Comparison of ENCODE assay signal across 20 cellular contexts in the genomic region with DNA sequence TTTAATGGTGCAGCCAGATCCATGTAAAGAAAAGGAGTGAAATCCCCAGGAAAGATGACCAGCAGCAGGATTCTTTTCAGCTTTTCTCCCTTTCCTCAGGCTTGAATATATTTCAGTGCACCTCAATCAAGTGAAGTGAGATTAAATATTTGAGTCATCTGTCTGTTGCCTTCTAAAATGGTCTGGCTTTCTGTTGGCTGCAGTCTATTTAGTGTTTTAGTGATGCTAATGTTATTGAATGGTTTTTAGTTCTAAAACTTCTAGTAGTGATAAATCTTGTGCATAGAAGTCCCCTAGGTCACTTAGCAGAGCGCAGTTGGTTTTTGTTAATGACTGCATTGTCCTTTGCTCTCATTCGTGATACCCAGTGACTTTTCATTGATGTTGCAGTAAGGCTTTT. TPM values are rescaled to one million over a fixed set of nuclear protein-coding genes. Genes with fewer than 3 reads are reported as not detected.
DNase-seq lines count a peak whose midpoint lies in the region; ATAC-seq and TF ChIP-seq lines count a peak whose summit lies in the region.
"Had no signal": no experiment of that assay in that cellular context is flagged by ENCODE, and none has a peak within 500 bp of the region (broad histone marks: within the 10 kb centered on the region; RNA-seq: fewer than 3 reads in every experiment).

No MANE protein-coding gene starts in this region.

- ATAC-seq in GM23338 (no peak), HG02759 (IDR thresholded peaks at IDR 0.05; ENCODE audit: unreplicated experiment) (no peak)

- H2AFZ ChIP-seq in GM23338: no peak overlapping the region

- 64 to 69% methylated on average over 2 of the region's 2 CpGs for WGBS in ectodermal cell, 2 experiments

- H3K27me3 Mint-ChIP-seq in GM23338 (ENCODE audit: insufficient read depth, low read depth, poor library complexity): peaks cover 7% of the 10 kb centered on the region
- peaks cover 3% of the 10 kb centered on the region for H3K27me3 Mint-ChIP-seq in nephron (ENCODE audit: low read depth)

- peaks cover 100% of the 10 kb centered on the region for H3K79me2 ChIP-seq in GM23338 (replicated peaks; ENCODE audit: insufficient read depth)

- H3K36me3 ChIP-seq in GM23338 (ENCODE audit: insufficient read depth) (no peaks in the 10 kb centered on the region), HUES48 (ENCODE audit: control insufficient read depth, insufficient read depth, low read length) (no peaks in the 10 kb centered on the region), ectodermal cell (ENCODE audit: control insufficient read depth, insufficient read depth, low read length) (no peaks in the 10 kb centered on the region)

- H3K9me3 ChIP-seq in HUES48 (ENCODE audit: control insufficient read depth, insufficient read depth, low read length) (no peaks in the 10 kb centered on the region), ectodermal cell (ENCODE audit: control insufficient read depth, low read length) (no peaks in the 10 kb centered on the region)
- H3K9me3 ChIP-seq: Caco-2 had no signal

- H3K27ac Mint-ChIP-seq in GM23338 (no peak overlapping the region), nephron (peak overlapping the region; percentile 16 to 53 (median 27))
- H3K27ac Mint-ChIP-seq: CD4-positive, alpha-beta memory T cell; IgD-negative memory B cell had no signal

- peaks cover 45% of the 10 kb centered on the region for H3K4me1 ChIP-seq in GM23338 (ENCODE audit: insufficient read depth)
- peaks cover 47% of the 10 kb centered on the region for H3K4me1 ChIP-seq in HUES48 (ENCODE audit: control insufficient read depth, insufficient read depth, low read length)
- H3K4me1 ChIP-seq in ectodermal cell (ENCODE audit: control insufficient read depth, insufficient read depth, low read length): peaks cover 34% of the 10 kb centered on the region

- TF ChIP-seq CTCF in GM23338 (conservative IDR thresholded peaks at IDR 0.05; ENCODE audit: low read depth in 2 of 2) (no peak), nephron (IDR thresholded peaks at IDR 0.05; ENCODE audit: unreplicated experiment in 3 of 3) (no peak)

- H3F3A ChIP-seq in GM23338 (replicated peaks; ENCODE audit: low read depth): no peaks in the 10 kb centered on the region

- H3K4me3 ChIP-seq in GM23338 (no peak overlapping the region), HUES48 (ENCODE audit: low read depth, low read length) (no peak overlapping the region), ectodermal cell (ENCODE audit: insufficient read depth, low read depth, low read length) (no peak overlapping the region)

- H3K4me2 ChIP-seq in GM23338: peak overlapping the region; percentile 5; the same call in 1 of the 2 replicates
- H3K4me2 ChIP-seq: KMS-11 had no signal

- no peak overlapping the region for H3K27ac ChIP-seq in GM23338 (ENCODE audit: low read depth)
- H3K27ac ChIP-seq in HUES48 (ENCODE audit: low read depth, low read length): peak overlapping the region; percentile 28
- H3K27ac ChIP-seq in ectodermal cell (ENCODE audit: insufficient read depth, low read depth, low read length, poor library complexity, severe bottlenecking): peak overlapping the region; percentile 41
- H3K27ac ChIP-seq: KMS-11 had no signal

- H3K36me3 Mint-ChIP-seq in GM23338 (ENCODE audit: low read depth): no peaks in the 10 kb centered on the region; the same call in 2 of the 3 replicates
- H3K36me3 Mint-ChIP-seq in nephron (ENCODE audit: low read depth): peaks cover 3% of the 10 kb centered on the region
- H3K36me3 Mint-ChIP-seq: CD4-positive, alpha-beta memory T cell; IgD-negative memory B cell had no signal

- peaks cover 35% of the 10 kb centered on the region for H4K20me1 ChIP-seq in GM23338 (replicated peaks; ENCODE audit: insufficient read depth)

- no peak for DNase-seq in GM23338 (ENCODE audit: low spot score)
- DNase-seq in NCI-H748 treated with DMSO at 0.1 percent for 48 hours (lab: John Stamatoyannopoulos, UW): no peak
- no peak for DNase-seq in stimulated activated naive CD4-positive, alpha-beta T cell treated with Interleukin-2 at 50 U/mL for 16 hours (lab: John Stamatoyannopoulos, UW)
- DNase-seq in activated T-cell treated with anti-CD3 and anti-CD28 coated beads, Interleukin-2, amount 50 U/mL, for 48 hours: no peak
- DNase-seq: Caco-2; CD4-positive, alpha-beta memory T cell; GOT3; HCEC 1CT; MM.1S; NCI-H2029; NCI-H446; NCI-H524 treated with DMSO at 0.1 percent for 48 hours; RPMI8226; SHP77 had no signal

- H3K9me2 ChIP-seq in GM23338 (ENCODE audit: insufficient read depth): no peaks in the 10 kb centered on the region

- H3K9me3 Mint-ChIP-seq in GM23338: no peaks in the 10 kb centered on the region; the same call in 2 of the 3 replicates
- no peaks in the 10 kb centered on the region for H3K9me3 Mint-ChIP-seq in nephron
- H3K9me3 Mint-ChIP-seq: IgD-negative memory B cell had no signal

- H3K27me3 ChIP-seq in GM23338 (ENCODE audit: insufficient read depth): no peaks in the 10 kb centered on the region
- no peaks in the 10 kb centered on the region for H3K27me3 ChIP-seq in HUES48 (ENCODE audit: control insufficient read depth, insufficient read depth, low read length)
- no peaks in the 10 kb centered on the region for H3K27me3 ChIP-seq in ectodermal cell (ENCODE audit: control insufficient read depth, insufficient read depth, low read length, poor library complexity, severe bottlenecking)

- H3K9ac ChIP-seq in HUES48 (ENCODE audit: low read depth, low read length): no peak overlapping the region
- H3K9ac ChIP-seq: KMS-11 had no signal

- H3K4me3 Mint-ChIP-seq in GM23338: no peak overlapping the region
- no peak overlapping the region for H3K4me3 Mint-ChIP-seq in nephron
- H3K4me3 Mint-ChIP-seq: CD4-positive, alpha-beta memory T cell; IgD-negative memory B cell had no signal

- H3K4me1 Mint-ChIP-seq in GM23338: peaks cover 56% of the 10 kb centered on the region
- peaks cover 41% of the 10 kb centered on the region for H3K4me1 Mint-ChIP-seq in nephron

TF ChIP-seq in GM23338, 12 proteins besides CTCF, POLR2A, EP300 and RAD21 (continues in another document):
- TF ChIP-seq CREB1 (CRISPR knock-in tag; IDR thresholded peaks at IDR 0.05; ENCODE audit: low read depth) (no peak), NANOG (IDR thresholded peaks at IDR 0.05; ENCODE audit: borderline replicate concordance) (no peak), POLR2AphosphoS5 (IDR thresholded peaks at IDR 0.05; ENCODE audit: low read depth) (no peak)

RNA-seq across cellular contexts. Expression of gene ITSN1, which starts 53.5 kb away (rescaled TPM):
- 68.2 and 77.9 TPM in 2 replicates for total RNA-seq in GM23338 (2014; rRNA removed; shearing (Covaris generic))
- 83.4 and 95.7 TPM in 2 replicates for polyA plus RNA-seq in GM23338 (2016; fragmentation: Nextera tagmentation; extraction: Ambion mirVana)
- 116 TPM for polyA plus RNA-seq in ectodermal cell (2013, experiment 1 of 4)
- polyA plus RNA-seq in ectodermal cell (2013, experiment 2 of 4): 108 TPM
- polyA plus RNA-seq in ectodermal cell (2013, experiment 3 of 4): 74.6 TPM
- 87.3 TPM for polyA plus RNA-seq in ectodermal cell (2013, experiment 4 of 4)

RNA-seq across cellular contexts. Expression of gene CRYZL1, which starts 54.2 kb away (rescaled TPM):
- 23.3 and 23.8 TPM in 2 replicates for total RNA-seq in GM23338 (2014; rRNA removed; shearing (Covaris generic))
- polyA plus RNA-seq in GM23338 (2016; fragmentation: Nextera tagmentation; extraction: Ambion mirVana): 30.6 and 40.5 TPM in 2 replicates
- polyA plus RNA-seq in ectodermal cell (2013, experiment 1 of 4): 64.2 TPM
- polyA plus RNA-seq in ectodermal cell (2013, experiment 2 of 4): 66.4 TPM
- polyA plus RNA-seq in ectodermal cell (2013, experiment 3 of 4): 55.7 TPM
- polyA plus RNA-seq in ectodermal cell (2013, experiment 4 of 4): 59.9 TPM
